Comparison of ENCODE assay signal across 23 cellular contexts in genomic region chr3:28301607-28302158, GRCh38. TPM values are rescaled to one million over a fixed set of nuclear protein-coding genes. Genes with fewer than 3 reads are reported as not detected.
DNase-seq lines count a peak whose midpoint lies in the region; ATAC-seq, FAIRE-seq and TF ChIP-seq lines count a peak whose summit lies in the region.
"Had no signal": no experiment of that assay in that cellular context is flagged by ENCODE, and none has a peak within 500 bp of the region (broad histone marks: within the 10 kb centered on the region; RNA-seq: fewer than 3 reads in every experiment).

No MANE protein-coding gene starts in this region.

- H2AFZ ChIP-seq in hepatocyte, result no peak overlapping the region

- no peak overlapping the region for H3K4me3 Mint-ChIP-seq in stimulated activated effector memory CD8-positive, alpha-beta T cell treated with anti-CD3 and anti-CD28 coated beads, Interleukin-12 subunit alpha, Interleukin-12 subunit beta, amount 100 ng/mL, for 72 hours
- no peak overlapping the region for H3K4me3 Mint-ChIP-seq in activated CD4-positive, alpha-beta T cell treated with anti-CD3 and anti-CD28 coated beads for 36 hours
- H3K4me3 Mint-ChIP-seq: CD8-positive, alpha-beta T cell had no signal

- H3K36me3 ChIP-seq in bronchial epithelial cell (ENCODE audit: control insufficient read depth, insufficient read depth, low read length) (no peaks in the 10 kb centered on the region), hepatocyte (replicated peaks; ENCODE audit: insufficient read depth, low read depth) (no peaks in the 10 kb centered on the region)
- H3K36me3 ChIP-seq: MG63 had no signal

- no peak for TF ChIP-seq CTCF in bronchial epithelial cell (IDR thresholded peaks at IDR 0.05; ENCODE audit: insufficient read depth, low read length, severe bottlenecking)
- no peak for TF ChIP-seq CTCF in hepatocyte (IDR thresholded peaks at IDR 0.05; ENCODE audit: poor library complexity)

- intact Hi-C loops in activated CD4-positive, alpha-beta T cell treated with anti-CD3 and anti-CD28 coated beads for 36 hours (cut with DNase I, micrococcal nuclease), result no loop called here

- peak overlapping the region; percentile 58 for H3K27ac Mint-ChIP-seq in stimulated activated effector memory CD8-positive, alpha-beta T cell treated with anti-CD3 and anti-CD28 coated beads, Interleukin-12 subunit alpha, Interleukin-12 subunit beta, amount 100 ng/mL, for 72 hours
- no peak overlapping the region for H3K27ac Mint-ChIP-seq in activated CD4-positive, alpha-beta T cell treated with anti-CD3 and anti-CD28 coated beads for 36 hours
- H3K27ac Mint-ChIP-seq: CD8-positive, alpha-beta T cell had no signal

- no peaks in the 10 kb centered on the region for H3K9me3 ChIP-seq in hepatocyte (ENCODE audit: low read depth)
- H3K9me3 ChIP-seq: MG63 had no signal

- peak; percentile 39 for DNase-seq in HT-29 (ENCODE audit: low spot score)
- DNase-seq in bronchial epithelial cell (ENCODE audit: low read depth), result peak; percentile 57
- DNase-seq in hepatocyte (ENCODE audit: low spot score), result peak; percentile 9
- no peak for DNase-seq in stimulated activated effector memory CD8-positive, alpha-beta T cell treated with anti-CD3 and anti-CD28 coated beads, Interleukin-12 subunit alpha, Interleukin-12 subunit beta, amount 100 ng/mL, for 72 hours (ENCODE audit: low spot score in 2 of 2)
- DNase-seq in activated CD4-positive, alpha-beta T cell treated with anti-CD3 and anti-CD28 coated beads for 36 hours, result no peak
- no peak for DNase-seq in NCI-H1436 (lab: John Stamatoyannopoulos, UW)
- DNase-seq: CD8-positive, alpha-beta T cell; GOT3; IMR-90; Karpas-422; MG63; NCI-H1048; NCI-H1436 treated with DMSO at 0.1 percent for 48 hours; NCI-H2029 treated with DMSO at 0.1 percent for 48 hours; NCI-H2171; NCI-H446; SHP77 had no signal

- H3K4me3 ChIP-seq in bronchial epithelial cell (ENCODE audit: low read depth, low read length), result no peak overlapping the region
- no peak overlapping the region for H3K4me3 ChIP-seq in hepatocyte
- H3K4me3 ChIP-seq: BLaER1 treated with 17β-estradiol and CSF1 and Interleukin-3, amounts not matched to agents 10 nM and 100 nM; MG63; SK-N-MC had no signal

- H3K4me2 ChIP-seq in hepatocyte, result no peak overlapping the region
- H3K4me2 ChIP-seq: BLaER1 treated with 17β-estradiol and CSF1 and Interleukin-3, amounts not matched to agents 10 nM and 100 nM had no signal

- no peak for FAIRE-seq in bronchial epithelial cell (lab: Jason Lieb, UNC)
- FAIRE-seq: D721Med, RCC 7860 had no signal

- H3K36me3 Mint-ChIP-seq in stimulated activated effector memory CD8-positive, alpha-beta T cell treated with anti-CD3 and anti-CD28 coated beads, Interleukin-12 subunit alpha, Interleukin-12 subunit beta, amount 100 ng/mL, for 72 hours, result peaks cover 6% of the 10 kb centered on the region
- H3K36me3 Mint-ChIP-seq in activated CD4-positive, alpha-beta T cell treated with anti-CD3 and anti-CD28 coated beads for 36 hours (ENCODE audit: low read depth), result peaks cover 6% of the 10 kb centered on the region

- H3K4me1 ChIP-seq in hepatocyte (ENCODE audit: insufficient read depth), result no peaks in the 10 kb centered on the region
- H3K4me1 ChIP-seq: BLaER1 treated with 17β-estradiol and CSF1 and Interleukin-3, amounts not matched to agents 10 nM and 100 nM had no signal

- WGBS in hepatocyte (ENCODE audit: low lambda C conversion rate, missing lambda C conversion rate), result 94% methylated on average over 5 of the region's 5 CpGs

- H4K20me1 ChIP-seq in hepatocyte (ENCODE audit: insufficient read depth, poor library complexity, severe bottlenecking), result no peaks in the 10 kb centered on the region
- H4K20me1 ChIP-seq: BLaER1 treated with 17β-estradiol and CSF1 and Interleukin-3, amounts not matched to agents 10 nM and 100 nM had no signal

- H3K4me1 Mint-ChIP-seq in stimulated activated effector memory CD8-positive, alpha-beta T cell treated with anti-CD3 and anti-CD28 coated beads, Interleukin-12 subunit alpha, Interleukin-12 subunit beta, amount 100 ng/mL, for 72 hours, result peaks cover 25% of the 10 kb centered on the region
- H3K4me1 Mint-ChIP-seq in activated CD4-positive, alpha-beta T cell treated with anti-CD3 and anti-CD28 coated beads for 36 hours, result no peaks in the 10 kb centered on the region

- CTCF ChIA-PET in activated CD4-positive, alpha-beta T cell treated with anti-CD3 and anti-CD28 coated beads for 36 hours (lab: Charles Lee), result no interaction called here

- H3K9me2 ChIP-seq in hepatocyte (replicated peaks; ENCODE audit: insufficient read depth), result no peaks in the 10 kb centered on the region

- H3K27ac ChIP-seq in hepatocyte, result no peak overlapping the region
- H3K27ac ChIP-seq: BLaER1 treated with 17β-estradiol and CSF1 and Interleukin-3, amounts not matched to agents 10 nM and 100 nM; SK-N-MC had no signal

- ATAC-seq in stimulated activated effector memory CD8-positive, alpha-beta T cell treated with anti-CD3 and anti-CD28 coated beads, Interleukin-12 subunit alpha, Interleukin-12 subunit beta, amount 100 ng/mL, for 72 hours, result no peak
- no peak for ATAC-seq in activated CD4-positive, alpha-beta T cell treated with anti-CD3 and anti-CD28 coated beads for 36 hours
- no peak for ATAC-seq in GM21381 (IDR thresholded peaks at IDR 0.05; ENCODE audit: unreplicated experiment)
- ATAC-seq: CD8-positive, alpha-beta T cell had no signal

- no peaks in the 10 kb centered on the region for H3K27me3 ChIP-seq in bronchial epithelial cell (ENCODE audit: control insufficient read depth, insufficient read depth, low read length)
- no peaks in the 10 kb centered on the region for H3K27me3 ChIP-seq in hepatocyte
- H3K27me3 ChIP-seq: BLaER1 treated with 17β-estradiol and CSF1 and Interleukin-3, amounts not matched to agents 10 nM and 100 nM; MG63 had no signal

- POLR2A ChIA-PET in activated CD4-positive, alpha-beta T cell treated with anti-CD3 and anti-CD28 coated beads for 36 hours (lab: Charles Lee), result no interaction called here

- no peaks in the 10 kb centered on the region for H3K9me3 Mint-ChIP-seq in stimulated activated effector memory CD8-positive, alpha-beta T cell treated with anti-CD3 and anti-CD28 coated beads, Interleukin-12 subunit alpha, Interleukin-12 subunit beta, amount 100 ng/mL, for 72 hours
- no peaks in the 10 kb centered on the region for H3K9me3 Mint-ChIP-seq in activated CD4-positive, alpha-beta T cell treated with anti-CD3 and anti-CD28 coated beads for 36 hours (ENCODE audit: low read depth)
- H3K9me3 Mint-ChIP-seq: CD8-positive, alpha-beta T cell had no signal

- peaks cover 2% of the 10 kb centered on the region for H3K79me2 ChIP-seq in hepatocyte

- no peaks in the 10 kb centered on the region for H3K27me3 Mint-ChIP-seq in activated CD4-positive, alpha-beta T cell treated with anti-CD3 and anti-CD28 coated beads for 36 hours

RNA-seq across cellular contexts. Expression of gene ZCWPW2, which starts 46.8 kb away (rescaled TPM):
- 0.51 TPM in 1 of 2 replicates, not detected in the other for total RNA-seq in HT-29 (2014; rRNA removed; shearing (Covaris generic))
- total RNA-seq in bronchial epithelial cell (0.38 TPM in 1 of 2 replicates, not detected in the other), hepatocyte (0.52 and 0.77 TPM in 2 replicates)
- polyA plus RNA-seq in hepatocyte, result 1.6 and 1.8 TPM in 2 replicates
- total RNA-seq in activated CD4-positive, alpha-beta T cell treated with anti-CD3 and anti-CD28 coated beads for 36 hours, result under 1 TPM; 0.37 to 0.39 TPM
- total RNA-seq: HT1080 had no signal

RNA-seq across cellular contexts. Expression of gene AZI2, which starts 46.9 kb away (rescaled TPM):
- 10.0 and 10.5 TPM in 2 replicates for total RNA-seq in HT-29 (2014; rRNA removed; shearing (Covaris generic))
- total RNA-seq in bronchial epithelial cell (81.6 and 148 TPM in 2 replicates), hepatocyte (55.3 and 59.5 TPM in 2 replicates)
- polyA plus RNA-seq in hepatocyte, result 45.4 and 55.3 TPM in 2 replicates
- 10 to 100 TPM; 52.3 to 78.8 TPM for total RNA-seq in activated CD4-positive, alpha-beta T cell treated with anti-CD3 and anti-CD28 coated beads for 36 hours

Comparison
In these comparisons a context has a peak if more than half of its experiments do, and no peak if none do; other contexts are left out.
1. DNase-seq: peak in HT-29 (single experiment), bronchial epithelial cell (single experiment) and hepatocyte (single experiment); none in stimulated activated effector memory CD8-positive, alpha-beta T cell treated with anti-CD3 and anti-CD28 coated beads, Interleukin-12 subunit alpha, Interleukin-12 subunit beta, amount 100 ng/mL, for 72 hours (0 of 2), activated CD4-positive, alpha-beta T cell treated with anti-CD3 and anti-CD28 coated beads for 36 hours (single experiment) and NCI-H1436 (single experiment).